In the genomic region with DNA sequence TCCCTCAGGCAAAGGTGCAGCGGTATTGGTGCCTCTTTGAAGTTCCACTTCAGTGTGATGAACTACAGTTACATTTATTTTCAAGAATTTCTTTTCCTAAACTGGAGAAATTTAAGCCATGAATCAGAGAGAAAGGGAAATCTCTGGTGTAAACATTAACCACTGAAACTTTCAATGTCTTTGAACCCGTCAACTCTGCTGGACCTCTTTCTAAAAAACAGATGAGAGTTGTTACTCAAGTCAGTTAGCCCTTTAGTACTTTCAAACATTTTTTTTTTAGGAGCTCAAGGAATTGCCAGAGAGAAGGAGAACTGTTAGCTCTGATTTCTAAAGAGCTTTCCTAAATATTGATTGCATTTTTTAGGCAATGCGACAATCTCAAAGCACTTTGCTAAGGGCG, we compare ENCODE assay signal across 15 cellular contexts. TPM values are rescaled to one million over a fixed set of nuclear protein-coding genes. Genes with fewer than 3 reads are reported as not detected.
"Had no signal": no experiment of that assay in that cellular context is flagged by ENCODE, and none has a peak within 500 bp of the region (broad histone marks: within the 10 kb centered on the region; RNA-seq: fewer than 3 reads in every experiment).

No MANE protein-coding gene starts in this region.

RNA-seq across cellular contexts. Expression of a gene that starts 8.6 kb away (rescaled TPM):
- total RNA-seq: activated B cell treated with CpG ODN at 0.5 μM for 24 hours; activated CD4-positive, alpha-beta memory T cell treated with anti-CD3 and anti-CD28 coated beads for 36 hours; activated CD4-positive, alpha-beta memory T cell treated with anti-CD3 and anti-CD28 coated beads, Interleukin-2, amount 10 ng/mL, durations not matched to agents 7 days and 5 days; activated CD4-positive, alpha-beta T cell treated with anti-CD3 and anti-CD28 coated beads for 36 hours; activated CD4-positive, alpha-beta T cell treated with anti-CD3 and anti-CD28 coated beads, Interleukin-2, amount 10 ng/mL, durations not matched to agents 24 days and 14 days; activated CD4-positive, alpha-beta T cell treated with anti-CD3 and anti-CD28 coated beads, Interleukin-2, amount 10 ng/mL, durations not matched to agents 7 days and 5 days; activated CD8-positive, alpha-beta memory T cell treated with anti-CD3 and anti-CD28 coated beads for 36 hours; activated CD8-positive, alpha-beta memory T cell treated with anti-CD3 and anti-CD28 coated beads, Interleukin-2, amount 10 ng/mL, durations not matched to agents 7 days and 5 days; activated CD8-positive, alpha-beta T cell treated with anti-CD3 and anti-CD28 coated beads for 36 hours; activated CD8-positive, alpha-beta T cell treated with anti-CD3 and anti-CD28 coated beads, Interleukin-2, amount 10 ng/mL, durations not matched to agents 7 days and 5 days; T-cell; T-helper 1 cell treated with Interleukin-12 subunit alpha and Interleukin-12 subunit beta and Interleukin-4 antibody, amounts not matched to agents 30 ng/mL and 1 ng/mL, for 36 hours; T-helper 17 cell; T-helper 2 cell treated with Interferon-gamma antibody and Interleukin-4, amounts not matched to agents 100 ng/mL and 5 ng/mL, for 36 hours; WTC11 had no signal

RNA-seq across cellular contexts. Expression of a gene that starts 11.9 kb away (rescaled TPM):
- total RNA-seq: activated B cell treated with CpG ODN at 0.5 μM for 24 hours; activated CD4-positive, alpha-beta memory T cell treated with anti-CD3 and anti-CD28 coated beads for 36 hours; activated CD4-positive, alpha-beta memory T cell treated with anti-CD3 and anti-CD28 coated beads, Interleukin-2, amount 10 ng/mL, durations not matched to agents 7 days and 5 days; activated CD4-positive, alpha-beta T cell treated with anti-CD3 and anti-CD28 coated beads for 36 hours; activated CD4-positive, alpha-beta T cell treated with anti-CD3 and anti-CD28 coated beads, Interleukin-2, amount 10 ng/mL, durations not matched to agents 24 days and 14 days; activated CD4-positive, alpha-beta T cell treated with anti-CD3 and anti-CD28 coated beads, Interleukin-2, amount 10 ng/mL, durations not matched to agents 7 days and 5 days; activated CD8-positive, alpha-beta memory T cell treated with anti-CD3 and anti-CD28 coated beads for 36 hours; activated CD8-positive, alpha-beta memory T cell treated with anti-CD3 and anti-CD28 coated beads, Interleukin-2, amount 10 ng/mL, durations not matched to agents 7 days and 5 days; activated CD8-positive, alpha-beta T cell treated with anti-CD3 and anti-CD28 coated beads for 36 hours; activated CD8-positive, alpha-beta T cell treated with anti-CD3 and anti-CD28 coated beads, Interleukin-2, amount 10 ng/mL, durations not matched to agents 7 days and 5 days; T-cell; T-helper 1 cell treated with Interleukin-12 subunit alpha and Interleukin-12 subunit beta and Interleukin-4 antibody, amounts not matched to agents 30 ng/mL and 1 ng/mL, for 36 hours; T-helper 17 cell; T-helper 2 cell treated with Interferon-gamma antibody and Interleukin-4, amounts not matched to agents 100 ng/mL and 5 ng/mL, for 36 hours; WTC11 had no signal
